ENCODE assay signal across 20 cellular contexts in genomic region chr19:29682236-29682895, GRCh38. TPM values are rescaled to one million over a fixed set of nuclear protein-coding genes. Genes with fewer than 3 reads are reported as not detected.
DNase-seq lines count a peak whose midpoint lies in the region; ATAC-seq and TF ChIP-seq lines count a peak whose summit lies in the region.
"Had no signal": no experiment of that assay in that cellular context is flagged by ENCODE, and none has a peak within 500 bp of the region (broad histone marks: within the 10 kb centered on the region; RNA-seq: fewer than 3 reads in every experiment).

No MANE protein-coding gene starts in this region.

- H3K36me3 ChIP-seq in DND-41 (ENCODE audit: insufficient read depth, low read length) (no peaks in the 10 kb centered on the region), ascending aorta (peaks cover 0 to 4% of the 10 kb centered on the region in 2 donors), lower lobe of right lung (peaks cover 4% of the 10 kb centered on the region), A673 (ENCODE audit: insufficient read depth, low read length, poor library complexity, severe bottlenecking) (no peaks in the 10 kb centered on the region)
- H3K36me3 ChIP-seq: brain microvascular endothelial cell had no signal

- CTCF ChIA-PET in A673 (lab: Charles Lee) = no interaction called here

- peak overlapping the region; percentile 31; the same call in 1 of the 2 replicates for H3K27ac ChIP-seq in DND-41 (ENCODE audit: low read length)
- peak overlapping the region; percentile 65 to 84 for H3K27ac ChIP-seq in ascending aorta
- peak overlapping the region; percentile 36 for H3K27ac ChIP-seq in lower lobe of right lung
- peak overlapping the region; percentile 100 for H3K27ac ChIP-seq in substantia nigra (ENCODE audit: low read depth, low read length, poor library complexity, severe bottlenecking)
- H3K27ac ChIP-seq in A673 (ENCODE audit: low read depth, low read length, poor library complexity, severe bottlenecking) = no peak overlapping the region
- H3K27ac ChIP-seq: brain microvascular endothelial cell had no signal

- DNase-seq in DND-41 = no peak
- DNase-seq in ascending aorta (ENCODE audit: low spot score in 2 of 2) = no peak
- peak; percentile 26 for DNase-seq in lower lobe of right lung
- DNase-seq in substantia nigra (lab: John Stamatoyannopoulos, UW) = peak in 4 of 49 donors; percentile 37 to 62 (median 52)
- DNase-seq in stimulated activated naive CD4-positive, alpha-beta T cell treated with Interleukin-2 at 50 U/mL for 16 hours (lab: John Stamatoyannopoulos, UW) = no peak
- no peak for DNase-seq in activated CD4-positive, alpha-beta T cell treated with anti-CD3 and anti-CD28 coated beads, Interleukin-2, amount 50 U/mL, for 1 hour
- DNase-seq in A673 (ENCODE audit: low spot score) = no peak
- DNase-seq in NCI-H2196 (lab: John Stamatoyannopoulos, UW; ENCODE audit: unreplicated experiment) = no peak
- DNase-seq: activated CD4-positive, alpha-beta memory T cell treated with anti-CD3 and anti-CD28 coated beads for 36 hours; activated T-cell treated with anti-CD3 and anti-CD28 coated beads, Interleukin-2, amount 50 U/mL, for 4 hours; Caco-2; naive B cell; NCI-H187; NCI-H446; NK-92 treated with Interleukin-12 subunit alpha and Interleukin-12 subunit beta, amount 100 ng/mL, for 24 hours; RPMI8226; stimulated activated naive CD4-positive, alpha-beta T cell had no signal

- H3K9ac ChIP-seq in DND-41 (ENCODE audit: low read depth, low read length) = no peak overlapping the region

- H3K4me1 ChIP-seq in DND-41 (ENCODE audit: insufficient read depth, low read length) (peaks cover 32% of the 10 kb centered on the region), ascending aorta (peaks cover 18 to 61% of the 10 kb centered on the region in 2 donors), lower lobe of right lung (peaks cover 44% of the 10 kb centered on the region), A673 (ENCODE audit: insufficient read depth, low read length, poor library complexity, severe bottlenecking) (no peaks in the 10 kb centered on the region)

- intact Hi-C loops in ascending aorta (cut with DNase I) (no loop called here), lower lobe of right lung (cut with DNase I) (no loop called here), A673 (cut with micrococcal nuclease; ENCODE audit: unreplicated experiment) (no loop called here)

- H4K20me1 ChIP-seq in DND-41 (ENCODE audit: insufficient read depth, low read length) = no peaks in the 10 kb centered on the region

- no TSS peak for BruUV-seq in A673 (replicated peaks; lab: Mats Ljungman, UMichigan)

- H3K4me3 ChIP-seq in DND-41 (ENCODE audit: low read depth in 1 of 2, low read length in 2 of 2) = no peak overlapping the region
- no peak overlapping the region for H3K4me3 ChIP-seq in ascending aorta
- no peak overlapping the region for H3K4me3 ChIP-seq in lower lobe of right lung
- no peak overlapping the region for H3K4me3 ChIP-seq in A673 (ENCODE audit: low read depth, low read length, poor library complexity, severe bottlenecking)
- H3K4me3 ChIP-seq: GM23338, lung had no signal

- TF ChIP-seq CTCF in DND-41 (IDR thresholded peaks at IDR 0.05; ENCODE audit: borderline replicate concordance, extremely low read depth, low read length, poor library complexity, severe bottlenecking) (no peak), ascending aorta (IDR thresholded peaks at IDR 0.05) (no peak), lower lobe of right lung (IDR thresholded peaks at IDR 0.05) (no peak), A673 (conservative IDR thresholded peaks at IDR 0.05; ENCODE audit: low read depth, low read length) (no peak)

- no peak for ATAC-seq in DND-41 (ENCODE audit: insufficient read depth, low read depth)
- no peak for ATAC-seq in lower lobe of right lung
- ATAC-seq: activated T-cell treated with anti-CD3 and anti-CD28 coated beads, Interleukin-2, amount 50 U/mL, for 4 hours had no signal

- POLR2A ChIA-PET in A673 (lab: Charles Lee; ENCODE audit: low non-redundant PET) = no interaction called here

- no peak overlapping the region for H2AFZ ChIP-seq in DND-41 (ENCODE audit: low read depth, low read length)
- H2AFZ ChIP-seq: GM23338 had no signal

- H3K9me3 ChIP-seq in DND-41 (ENCODE audit: insufficient read depth, low read length, severe bottlenecking) (no peaks in the 10 kb centered on the region), ascending aorta (no peaks in the 10 kb centered on the region), lower lobe of right lung (no peaks in the 10 kb centered on the region), A673 (ENCODE audit: low read depth, low read length, poor library complexity, severe bottlenecking) (no peaks in the 10 kb centered on the region)
- H3K9me3 ChIP-seq: Caco-2 had no signal

- H3K27me3 ChIP-seq in DND-41 (ENCODE audit: insufficient read depth, low read length, poor library complexity) (no peaks in the 10 kb centered on the region), ascending aorta (no peaks in the 10 kb centered on the region), lower lobe of right lung (ENCODE audit: low read depth) (no peaks in the 10 kb centered on the region), A673 (replicated peaks; ENCODE audit: insufficient read depth, low read depth, low read length, poor library complexity) (no peaks in the 10 kb centered on the region)
- H3K27me3 ChIP-seq: brain microvascular endothelial cell had no signal

- H3K79me2 ChIP-seq in DND-41 (ENCODE audit: insufficient read depth, low read length) = no peaks in the 10 kb centered on the region

- no peak overlapping the region for H3K4me2 ChIP-seq in DND-41 (ENCODE audit: insufficient read depth, low read length)
- H3K4me2 ChIP-seq: GM23338 had no signal

RNA-seq across cellular contexts. Expression of gene PLEKHF1, which starts 17.1 kb away (rescaled TPM):
- 68.3 TPM for total RNA-seq in ascending aorta
- total RNA-seq in lower lobe of right lung = 15.5 TPM
- not detected in 2 replicates for total RNA-seq in A673 (2021)

RNA-seq across cellular contexts. Expression of gene C19orf12, which starts 32.7 kb away (rescaled TPM):
- 37.8 TPM for total RNA-seq in ascending aorta
- 19.2 TPM for total RNA-seq in lower lobe of right lung
- total RNA-seq in A673 (2021) = 26.8 and 28.6 TPM in 2 replicates

Comparison
In these comparisons a context has a peak if more than half of its experiments do, and no peak if none do; other contexts are left out.
1. RNA of gene PLEKHF1, which starts 17.1 kb away (total RNA-seq): 68.3 TPM in ascending aorta (single experiment) and 15.5 TPM in lower lobe of right lung (single experiment); not detected in A673; every median in the first group is over 10 times any median in the second.